18 cellular contexts compared by ENCODE assay signal in genomic region chr4:87322754-87323153, GRCh38. TPM values are rescaled to one million over a fixed set of nuclear protein-coding genes. Genes with fewer than 3 reads are reported as not detected.
DNase-seq lines count a peak whose midpoint lies in the region; ATAC-seq, FAIRE-seq and TF ChIP-seq lines count a peak whose summit lies in the region.
"Had no signal": no experiment of that assay in that cellular context is flagged by ENCODE, and none has a peak within 500 bp of the region (broad histone marks: within the 10 kb centered on the region; RNA-seq: fewer than 3 reads in every experiment).

Gene HSD17B13 (minus strand): TSS chr4:87322882. CDS start chr4:87322841, 41 bp downstream.

- H3K27me3 ChIP-seq in liver (ENCODE audit: control insufficient read depth in 4 of 4, insufficient read depth in 4 of 4, low read length in 3 of 4) (no peaks in the 10 kb centered on the region), HepG2 (ENCODE audit: control insufficient read depth in 1 of 2, insufficient read depth in 2 of 2, low read length in 2 of 2) (no peaks in the 10 kb centered on the region; a peak in 1 of 5 replicates), right lobe of liver (no peaks in the 10 kb centered on the region), upper lobe of left lung (no peaks in the 10 kb centered on the region)

- H3K9ac ChIP-seq in liver (ENCODE audit: low read depth in 1 of 2, low read length in 2 of 2) (peak within 1 kb of the TSS; percentile 87 to 100), HepG2 (ENCODE audit: insufficient read depth, low read depth, low read length) (no peak within 1 kb of the TSS)

- H3K4me1 ChIP-seq in liver (ENCODE audit: control insufficient read depth in 4 of 4, insufficient read depth in 4 of 4, low read length in 3 of 4) (peaks cover 0 to 10% (median 3%) of the 10 kb centered on the region in 4 donors), HepG2 (ENCODE audit: insufficient read depth, low read length) (no peaks in the 10 kb centered on the region), right lobe of liver (peaks cover 0 to 14% (median 0%) of the 10 kb centered on the region in 4 donors), upper lobe of left lung (no peaks in the 10 kb centered on the region)
- H3K4me1 ChIP-seq: Caco-2 had no signal

- TF ChIP-seq RAD21 in liver (IDR thresholded peaks at IDR 0.05) (peak; percentile 15 to 31), HepG2 (CRISPR knock-in tag; IDR thresholded peaks at IDR 0.05) (no peak)

- H3K4me2 ChIP-seq in HepG2 (ENCODE audit: low read depth, low read length): no peak within 1 kb of the TSS

- DNase-seq in HepG2 (ENCODE audit: low spot score) (no peak), NCI-H69 (lab: John Stamatoyannopoulos, UW) (peak; percentile 93), right lobe of liver (peak; percentile 28 to 89 (median 66)), upper lobe of left lung (no peak), GM19240 (ENCODE audit: insufficient read length, low spot score) (no peak)
- DNase-seq in activated CD8-positive, alpha-beta memory T cell treated with anti-CD3 and anti-CD28 coated beads for 24 hours: no peak
- DNase-seq: Caco-2, DMS79 treated with DMSO at 0.1 percent for 48 hours, NCI-H1694 treated with DMSO at 0.1 percent for 48 hours, NCI-H2171 treated with DMSO at 0.1 percent for 48 hours, NCI-H524, RPMI8226, SIG-M5 had no signal

- intact Hi-C loops in HepG2 (cut with micrococcal nuclease; ENCODE audit: unreplicated experiment): no loop called here
- intact Hi-C loops in right lobe of liver (cut with DNase I): no loop called here

- H3K9me3 ChIP-seq in liver (ENCODE audit: control insufficient read depth in 4 of 4, low read length in 3 of 4) (no peaks in the 10 kb centered on the region), HepG2 (ENCODE audit: low read length) (no peaks in the 10 kb centered on the region), right lobe of liver (no peaks in the 10 kb centered on the region), upper lobe of left lung (no peaks in the 10 kb centered on the region)
- H3K9me3 ChIP-seq: Caco-2 had no signal

- H3K27ac ChIP-seq in liver (ENCODE audit: low read depth in 1 of 2, low read length in 2 of 2) (peak within 1 kb of the TSS; percentile 92 to 93), HepG2 (ENCODE audit: extremely low read length, insufficient read depth, low read length) (no peak within 1 kb of the TSS), right lobe of liver (peak within 1 kb of the TSS; percentile 15 to 81 (median 77)), upper lobe of left lung (no peak within 1 kb of the TSS)

- TF ChIP-seq CTCF in liver (IDR thresholded peaks at IDR 0.05; ENCODE audit: low read depth, low read length, missing input control): no peak
- no peak for TF ChIP-seq CTCF in HepG2 (CRISPR knock-in tag; IDR thresholded peaks at IDR 0.05)
- no peak for TF ChIP-seq CTCF in right lobe of liver (IDR thresholded peaks at IDR 0.05)
- no peak for TF ChIP-seq CTCF in upper lobe of left lung (IDR thresholded peaks at IDR 0.05)

- no peak for ATAC-seq in HepG2
- peak; percentile 79 to 97 (median 88) for ATAC-seq in right lobe of liver
- no peak for ATAC-seq in upper lobe of left lung (ENCODE audit: low FRiP score in 2 of 2)
- ATAC-seq: HCT116 had no signal

- TF ChIP-seq POLR2A in HepG2 (IDR thresholded peaks at IDR 0.05; ENCODE audit: insufficient read depth in 1 of 2, low read depth in 2 of 2, low read length in 2 of 2) (no peak), right lobe of liver (IDR thresholded peaks at IDR 0.05) (peak; percentile 75), upper lobe of left lung (IDR thresholded peaks at IDR 0.05) (no peak)

- H3K4me3 ChIP-seq in liver (ENCODE audit: low read depth in 1 of 3, low read length in 3 of 3) (peak within 1 kb of the TSS; percentile 28 to 82 (median 35)), HepG2 (replicated peaks in 1 of 3; ENCODE audit: insufficient read depth in 1 of 3, low read depth in 2 of 3, low read length in 3 of 3) (no peak within 1 kb of the TSS), right lobe of liver (peak within 1 kb of the TSS; percentile 1 to 64 (median 57)), upper lobe of left lung (no peak within 1 kb of the TSS)

- CTCF ChIA-PET in HepG2 (lab: Yijun Ruan, JAX; ENCODE audit: low intra/inter-chr PET ratio, low total read pairs): no interaction called here

- in situ Hi-C loops in HepG2 (cut with HindIII; ENCODE audit: extremely low pct_ligation_motif_present, low pct_unique_long_range_greater_than_20kb): no loop called here

- FAIRE-seq in HepG2 (lab: Jason Lieb, UNC): no peak

- no peaks in the 10 kb centered on the region for H3K36me3 ChIP-seq in liver (ENCODE audit: control insufficient read depth in 4 of 4, insufficient read depth in 3 of 4, low read depth in 1 of 4, low read length in 3 of 4)
- no peaks in the 10 kb centered on the region for H3K36me3 ChIP-seq in HepG2 (replicated peaks in 1 of 2; ENCODE audit: control insufficient read depth in 1 of 2, insufficient read depth in 2 of 2, low read length in 2 of 2)
- H3K36me3 ChIP-seq in right lobe of liver: no peaks in the 10 kb centered on the region
- no peaks in the 10 kb centered on the region for H3K36me3 ChIP-seq in upper lobe of left lung

- H4K20me1 ChIP-seq in HepG2 (ENCODE audit: insufficient read depth, low read length): no peaks in the 10 kb centered on the region

- TF ChIP-seq EP300 in HepG2 (IDR thresholded peaks at IDR 0.05; ENCODE audit: low read depth in 2 of 2, low read length in 2 of 2) (no peak), HepG2 (CRISPR knock-in tag; IDR thresholded peaks at IDR 0.05; ENCODE audit: borderline replicate concordance) (no peak), upper lobe of left lung (IDR thresholded peaks at IDR 0.05) (no peak)

- no TSS peak for BruUV-seq in HepG2 (replicated peaks; lab: Mats Ljungman, UMichigan)

- H3K79me2 ChIP-seq in HepG2 (ENCODE audit: insufficient read depth, low read length): no peaks in the 10 kb centered on the region

- no peak within 1 kb of the TSS for H2AFZ ChIP-seq in HepG2 (ENCODE audit: low read length)

- POLR2A ChIA-PET in HepG2 (lab: Yijun Ruan, JAX): no interaction called here

- 42% methylated on average over 2 of the region's 2 CpGs for whole genome bisulfite sequencing in liver
- 29% methylated on average over 2 of the region's 2 CpGs for WGBS in HepG2 (ENCODE audit: low lambda C conversion rate)
- 16% methylated on average over 2 of the region's 2 CpGs for WGBS in right lobe of liver (ENCODE audit: insufficient coverage, low coverage, low lambda C conversion rate, missing lambda C conversion rate)
- WGBS in upper lobe of left lung, 2 donors: 78 to 83% methylated on average over 2 of the region's 2 CpGs

TF ChIP-seq in liver, 16 proteins besides CTCF, POLR2A, EP300 and RAD21 (continues in another document):
- TF ChIP-seq JUND (IDR thresholded peaks at IDR 0.05): peak in 1 of 2 donors; percentile 50
- no peak for TF ChIP-seq ATF3 (IDR thresholded peaks at IDR 0.05)
- no peak for TF ChIP-seq EGR1 (IDR thresholded peaks at IDR 0.05; ENCODE audit: low read depth in 2 of 2)
- no peak for TF ChIP-seq GABPA (IDR thresholded peaks at IDR 0.05 in 1 of 2, conservative IDR thresholded peaks at IDR 0.05 in 1 of 2)
- TF ChIP-seq HNF4G (IDR thresholded peaks at IDR 0.05): peak; percentile 32
- peak; percentile 44 for TF ChIP-seq SP1 (IDR thresholded peaks at IDR 0.05)

TF ChIP-seq in HepG2, 621 proteins besides CTCF, POLR2A, EP300 and RAD21 (continues in another document):
- TF ChIP-seq JARID2 (CRISPR knock-in tag; IDR thresholded peaks at IDR 0.05; ENCODE audit: insufficient replicate concordance) (no peak), PHF5A (CRISPR knock-in tag; IDR thresholded peaks at IDR 0.05; ENCODE audit: low read depth, unreplicated experiment) (no peak), RFX3 (CRISPR knock-in tag; IDR thresholded peaks at IDR 0.05) (no peak)

RNA-seq across cellular contexts. Expression of gene HSD17B13, which starts in this region (rescaled TPM):
- total RNA-seq in liver: 10 to 100 TPM in 1 of 2 donors, under 1 TPM in 1; 0.09 to 20.3 TPM
- 10 to 100 TPM; 25.3 to 61.7 TPM for polyA plus RNA-seq in liver
- 0.04 TPM in 1 of 2 replicates, not detected in the other for total RNA-seq in HepG2 (2016; rRNA removed; fragmentation: Illumina TruSeq; extraction: Trizol)
- total RNA-seq in HepG2 (2016; cell fraction: cytosol; rRNA removed; fragmentation: Illumina TruSeq; extraction: Trizol; ENCODE audit: low read depth): not detected in 2 replicates
- 0.07 and 0.11 TPM in 2 replicates for total RNA-seq in HepG2 (2016; cell fraction: insoluble cytoplasmic fraction; rRNA removed; fragmentation: Illumina TruSeq; extraction: Trizol)
- total RNA-seq in HepG2 (2016; cell fraction: membrane; rRNA removed; fragmentation: Illumina TruSeq; extraction: Trizol): not detected in 2 replicates
- 0.16 and 0.34 TPM in 2 replicates for total RNA-seq in HepG2 (2016; cell fraction: nucleus; rRNA removed; fragmentation: Illumina TruSeq; extraction: Trizol)
- 0.15 and 0.27 TPM in 2 replicates for polyA plus RNA-seq in HepG2 (2011; rRNA removed)
- polyA plus RNA-seq in HepG2 (2011; cell fraction: cytosol; rRNA removed): 0.13 TPM in 2 replicates
- 0.32 and 0.40 TPM in 2 replicates for polyA plus RNA-seq in HepG2 (2011; cell fraction: nucleus; rRNA removed)
- 0.59 and 1.4 TPM in 2 replicates for polyA plus RNA-seq in HepG2 (2012)
- 0.06 TPM in 1 of 2 replicates, not detected in the other for polyA plus RNA-seq in HepG2 (2016; cell fraction: cytosol; fragmentation: Illumina TruSeq; extraction: Trizol; ENCODE audit: low read depth)
- polyA plus RNA-seq in HepG2 (2016; cell fraction: insoluble cytoplasmic fraction; fragmentation: Illumina TruSeq; extraction: Trizol; ENCODE audit: low read depth): not detected in 2 replicates
- polyA plus RNA-seq in HepG2 (2016; cell fraction: membrane; fragmentation: Illumina TruSeq; extraction: Trizol; ENCODE audit: low read depth): not detected in 2 replicates
- polyA plus RNA-seq in HepG2 (2016; cell fraction: nucleus; fragmentation: Illumina TruSeq; extraction: Trizol; ENCODE audit: insufficient read depth, low read depth): 0.53 and 0.68 TPM in 2 replicates
- 0.07 TPM in 1 of 2 replicates, not detected in the other for polyA minus RNA-seq in HepG2 (2011; rRNA and poly(A)+ RNA removed; ENCODE audit: low replicate concordance)
- not detected in 2 replicates for polyA minus RNA-seq in HepG2 (2011; cell fraction: cytosol; rRNA and poly(A)+ RNA removed)
- 0.37 and 0.52 TPM in 2 replicates for polyA minus RNA-seq in HepG2 (2011; cell fraction: nucleus; rRNA and poly(A)+ RNA removed)
- 100 to 1,000 TPM in 2 of 6 experiments, 10 to 100 TPM in 4; 27.1 to 181 (median 65.3) TPM for total RNA-seq in right lobe of liver
- 10 to 100 TPM in 1 of 6 donors, 1 to 10 TPM in 2, under 1 TPM in 3; 0.30 to 16.7 (median 1.7) TPM for total RNA-seq in upper lobe of left lung
- total RNA-seq: G401, HT1080, OCI-LY7 had no signal

Comparison
In these comparisons a context has a peak if more than half of its experiments do, and no peak if none do; other contexts are left out.
1. RNA of gene HSD17B13 (polyA plus RNA-seq): 25.3 to 61.7 TPM in liver; 0.06 to 1.4 TPM in HepG2; every median in the first group is over 10 times any median in the second.
2. H3K27ac ChIP-seq: peak in liver (2 of 2) and right lobe of liver (3 of 3); none in HepG2 (single experiment) and upper lobe of left lung (0 of 4).
3. H3K4me3 ChIP-seq: peak in liver (3 of 3) and right lobe of liver (3 of 3); none in HepG2 (0 of 3) and upper lobe of left lung (0 of 4).
4. ATAC-seq: peak in right lobe of liver (4 of 4); none in HepG2 (single experiment) and upper lobe of left lung (0 of 2).
5. DNase-seq: peak in NCI-H69 (single experiment) and right lobe of liver (3 of 3); none in HepG2 (single experiment), upper lobe of left lung (0 of 2), activated CD8-positive, alpha-beta memory T cell treated with anti-CD3 and anti-CD28 coated beads for 24 hours (single experiment) and GM19240 (single experiment).